ENCODE assay signal across 18 cellular contexts in the genomic region with DNA sequence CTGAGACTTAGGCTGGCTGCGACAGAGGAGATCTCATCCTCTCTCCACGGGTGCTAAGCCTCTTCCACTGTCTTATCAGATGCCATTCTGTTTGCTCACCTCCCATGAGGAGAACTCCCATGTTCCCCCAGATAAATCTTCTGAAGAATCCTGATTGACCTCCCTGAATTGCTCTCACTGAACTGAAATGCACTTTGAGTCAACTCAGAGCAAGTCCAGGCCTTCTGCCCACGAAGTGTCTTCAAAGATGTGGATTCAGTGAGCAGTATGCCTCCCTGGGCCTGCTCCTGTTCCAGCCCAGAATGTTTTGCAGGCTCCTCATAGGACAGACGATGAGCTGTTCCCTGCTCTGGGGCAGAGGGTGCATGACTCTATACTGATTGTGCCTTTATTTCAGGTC. TPM values are rescaled to one million over a fixed set of nuclear protein-coding genes. Genes with fewer than 3 reads are reported as not detected.
DNase-seq lines count a peak whose midpoint lies in the region; ATAC-seq and TF ChIP-seq lines count a peak whose summit lies in the region.
"Had no signal": no experiment of that assay in that cellular context is flagged by ENCODE, and none has a peak within 500 bp of the region (broad histone marks: within the 10 kb centered on the region; RNA-seq: fewer than 3 reads in every experiment).

No MANE protein-coding gene starts in this region.

- peak; percentile 48 for ATAC-seq in SK-N-SH treated with all-trans-retinoic acid at 6 μM for 48 hours
- no peak for ATAC-seq in HG03571 (IDR thresholded peaks at IDR 0.05; ENCODE audit: unreplicated experiment)
- ATAC-seq in GM18867 (IDR thresholded peaks at IDR 0.05; ENCODE audit: unreplicated experiment): no peak

- peak; percentile 76 for DNase-seq in GM03348 (ENCODE audit: low spot score)
- DNase-seq in fibroblast of the aortic adventitia (ENCODE audit: low read depth): peak; percentile 79
- peak; percentile 15 for DNase-seq in stimulated activated CD8-positive, alpha-beta memory T cell treated with anti-CD3 and anti-CD28 coated beads, Interleukin-4, amount 100 ng/mL, for 48 hours
- no peak for DNase-seq in midbrain (lab: John Stamatoyannopoulos, UW)
- DNase-seq: activated B cell treated with CpG ODN at 0.5 μM for 24 hours; activated gamma-delta T cell; cortex of kidney; erythroblast; NCI-H1105; NK-92 treated with Interleukin-12 subunit alpha and Interleukin-12 subunit beta, amount 100 ng/mL, for 24 hours; Right ventricle myocardium superior; stimulated activated CD4-positive, alpha-beta T cell treated with anti-CD3 and anti-CD28 coated beads, Interleukin-4, amount 100 ng/mL, for 1 hour; thyroid gland had no signal

- no peak for TF ChIP-seq CTCF in fibroblast of the aortic adventitia (IDR thresholded peaks at IDR 0.05; ENCODE audit: insufficient read depth, low read length)

- no peak overlapping the region for H3K4me3 ChIP-seq in fibroblast of the aortic adventitia (ENCODE audit: low read depth, low read length)
- H3K4me3 ChIP-seq: ascending aorta, K562, thyroid gland had no signal

TF ChIP-seq in SK-N-SH treated with all-trans-retinoic acid at 6 μM for 48 hours, 23 proteins besides CTCF, POLR2A, EP300 and RAD21:
- TF ChIP-seq ZFP30 (CRISPR knock-in tag; IDR thresholded peaks at IDR 0.05) (no peak), RARB (CRISPR knock-in tag; IDR thresholded peaks at IDR 0.05) (no peak), ESRRG (CRISPR knock-in tag; IDR thresholded peaks at IDR 0.05) (no peak), PPARA (CRISPR knock-in tag; IDR thresholded peaks at IDR 0.05; ENCODE audit: borderline replicate concordance) (no peak), TSHZ2 (CRISPR knock-in tag; IDR thresholded peaks at IDR 0.05) (no peak), ZNF8 (CRISPR knock-in tag; IDR thresholded peaks at IDR 0.05) (no peak), ZNF565 (CRISPR knock-in tag; conservative IDR thresholded peaks at IDR 0.05; ENCODE audit: low read depth) (no peak), GLIS3 (CRISPR knock-in tag; IDR thresholded peaks at IDR 0.05) (no peak), OSR1 (CRISPR knock-in tag; IDR thresholded peaks at IDR 0.05) (no peak), ISL1 (CRISPR knock-in tag; IDR thresholded peaks at IDR 0.05) (no peak), TCF4 (CRISPR knock-in tag; IDR thresholded peaks at IDR 0.05; ENCODE audit: borderline replicate concordance) (no peak), CSDC2 (CRISPR knock-in tag; IDR thresholded peaks at IDR 0.05) (no peak), SNAI2 (CRISPR knock-in tag; IDR thresholded peaks at IDR 0.05) (no peak)
- TF ChIP-seq, protein P1, sequence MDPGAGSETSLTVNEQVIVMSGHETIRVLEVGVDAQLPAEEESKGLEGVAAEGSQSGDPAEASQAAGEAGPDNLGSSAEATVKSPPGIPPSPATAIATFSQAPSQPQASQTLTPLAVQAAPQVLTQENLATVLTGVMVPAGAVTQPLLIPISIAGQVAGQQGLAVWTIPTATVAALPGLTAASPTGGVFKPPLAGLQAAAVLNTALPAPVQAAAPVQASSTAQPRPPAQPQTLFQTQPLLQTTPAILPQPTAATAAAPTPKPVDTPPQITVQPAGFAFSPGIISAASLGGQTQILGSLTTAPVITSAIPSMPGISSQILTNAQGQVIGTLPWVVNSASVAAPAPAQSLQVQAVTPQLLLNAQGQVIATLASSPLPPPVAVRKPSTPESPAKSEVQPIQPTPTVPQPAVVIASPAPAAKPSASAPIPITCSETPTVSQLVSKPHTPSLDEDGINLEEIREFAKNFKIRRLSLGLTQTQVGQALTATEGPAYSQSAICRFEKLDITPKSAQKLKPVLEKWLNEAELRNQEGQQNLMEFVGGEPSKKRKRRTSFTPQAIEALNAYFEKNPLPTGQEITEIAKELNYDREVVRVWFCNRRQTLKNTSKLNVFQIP (CRISPR knock-in tag; IDR thresholded peaks at IDR 0.05; ENCODE audit: borderline replicate concordance, low read depth): no peak
- TF ChIP-seq, protein P2, sequence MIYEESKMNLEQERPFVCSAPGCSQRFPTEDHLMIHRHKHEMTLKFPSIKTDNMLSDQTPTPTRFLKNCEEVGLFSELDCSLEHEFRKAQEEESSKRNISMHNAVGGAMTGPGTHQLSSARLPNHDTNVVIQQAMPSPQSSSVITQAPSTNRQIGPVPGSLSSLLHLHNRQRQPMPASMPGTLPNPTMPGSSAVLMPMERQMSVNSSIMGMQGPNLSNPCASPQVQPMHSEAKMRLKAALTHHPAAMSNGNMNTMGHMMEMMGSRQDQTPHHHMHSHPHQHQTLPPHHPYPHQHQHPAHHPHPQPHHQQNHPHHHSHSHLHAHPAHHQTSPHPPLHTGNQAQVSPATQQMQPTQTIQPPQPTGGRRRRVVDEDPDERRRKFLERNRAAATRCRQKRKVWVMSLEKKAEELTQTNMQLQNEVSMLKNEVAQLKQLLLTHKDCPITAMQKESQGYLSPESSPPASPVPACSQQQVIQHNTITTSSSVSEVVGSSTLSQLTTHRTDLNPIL (CRISPR knock-in tag; IDR thresholded peaks at IDR 0.05; ENCODE audit: low read depth): no peak

RNA-seq across cellular contexts. Expression of gene TUB, which starts 17.4 kb away (rescaled TPM):
- total RNA-seq in fibroblast of the aortic adventitia (ENCODE audit: low replicate concordance): 18.2 and 19.2 TPM in 2 replicates
- total RNA-seq: activated B cell treated with CpG ODN at 0.5 μM for 24 hours, K562 had no signal
